In the genomic region with DNA sequence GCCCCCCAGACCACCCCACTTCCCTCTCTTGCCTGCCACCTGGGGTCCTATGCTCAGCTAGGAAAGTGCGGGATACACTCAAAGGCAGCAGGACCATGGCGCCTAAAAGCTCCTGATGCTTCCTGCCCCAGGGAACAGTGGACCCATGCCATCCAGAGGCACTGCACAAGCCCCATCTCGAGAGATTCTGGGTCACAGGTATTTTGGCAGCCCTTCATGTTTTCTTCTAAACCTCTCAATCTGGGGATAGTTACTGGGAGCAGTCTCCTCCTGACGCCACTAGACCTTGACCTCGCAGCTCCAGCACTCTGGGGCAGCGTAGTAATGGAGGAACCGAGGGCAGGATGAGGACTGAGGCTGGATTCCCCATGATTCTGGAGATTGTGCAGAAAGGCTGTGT, we compare ENCODE assay signal across 11 cellular contexts.
DNase-seq lines count a peak whose midpoint lies in the region; ATAC-seq and TF ChIP-seq lines count a peak whose summit lies in the region.
"Had no signal": no experiment of that assay in that cellular context is flagged by ENCODE, and none has a peak within 500 bp of the region (broad histone marks: within the 10 kb centered on the region; RNA-seq: fewer than 3 reads in every experiment).

No MANE protein-coding gene starts in this region.

- H3K36me3 ChIP-seq in endodermal cell (ENCODE audit: control insufficient read depth, insufficient read depth, low read length) (no peaks in the 10 kb centered on the region), sigmoid colon (no peaks in the 10 kb centered on the region)

- DNase-seq in AG04450 (ENCODE audit: low read depth, low spot score) (no peak), endodermal cell (no peak), sigmoid colon (no peak)
- DNase-seq: NCI-H146, occipital lobe had no signal

- H3K4me1 ChIP-seq in endodermal cell (ENCODE audit: control insufficient read depth, insufficient read depth, low read length) (peaks cover 25% of the 10 kb centered on the region), sigmoid colon (peaks cover 0 to 85% (median 69%) of the 10 kb centered on the region in 4 donors)

- H3K27ac ChIP-seq in AG04450 (ENCODE audit: low read depth, low read length) = peak overlapping the region; percentile 99
- no peak overlapping the region for H3K27ac ChIP-seq in endodermal cell (ENCODE audit: low read depth, low read length)
- peak overlapping the region; percentile 65 to 91 (median 74) for H3K27ac ChIP-seq in sigmoid colon

- POLR2A ChIA-PET in AG04450 (lab: Yijun Ruan, JAX) = no interaction called here

- H3K4me3 ChIP-seq in AG04450 (ENCODE audit: low read depth, low read length) (no peak overlapping the region), endodermal cell (ENCODE audit: low read length) (no peak overlapping the region), sigmoid colon (no peak overlapping the region)

- H3K4me3 Mint-ChIP-seq in IgD-negative memory B cell (peak overlapping the region in 1 of 4 donors; percentile 19), endodermal cell (no peak overlapping the region)

- H3K27me3 ChIP-seq in AG04450 (ENCODE audit: control insufficient read depth, insufficient read depth, low read length) (no peaks in the 10 kb centered on the region), endodermal cell (ENCODE audit: control insufficient read depth, insufficient read depth, low read length, poor library complexity, severe bottlenecking) (no peaks in the 10 kb centered on the region), sigmoid colon (no peaks in the 10 kb centered on the region)

- TF ChIP-seq EP300 in sigmoid colon (IDR thresholded peaks at IDR 0.05) = no peak

- H3K36me3 Mint-ChIP-seq in IgD-negative memory B cell (peaks cover 10% of the 10 kb centered on the region), endodermal cell (ENCODE audit: low read depth) (no peaks in the 10 kb centered on the region)

- H3K4me1 Mint-ChIP-seq in IgD-negative memory B cell = peaks cover 45 to 74% (median 48%) of the 10 kb centered on the region in 3 donors
- H3K4me1 Mint-ChIP-seq in endodermal cell = peaks cover 41% of the 10 kb centered on the region

- TF ChIP-seq CTCF in AG04450 (IDR thresholded peaks at IDR 0.05; ENCODE audit: low read depth, low read length) (no peak), endodermal cell (conservative IDR thresholded peaks at IDR 0.05) (no peak), sigmoid colon (IDR thresholded peaks at IDR 0.05) (no peak)

- H3K9me3 ChIP-seq in AG04450 (ENCODE audit: control insufficient read depth, insufficient read depth, low read length) = no peaks in the 10 kb centered on the region
- no peaks in the 10 kb centered on the region for H3K9me3 ChIP-seq in endodermal cell (ENCODE audit: control insufficient read depth, low read length)
- H3K9me3 ChIP-seq in sigmoid colon = no peaks in the 10 kb centered on the region

- CTCF ChIA-PET in AG04450 (lab: Charles Lee) = no interaction called here

- no peak for TF ChIP-seq POLR2A in sigmoid colon (IDR thresholded peaks at IDR 0.05)

- H3K27ac Mint-ChIP-seq in IgD-negative memory B cell (peak overlapping the region in 2 of 3 donors; percentile 47 to 85), endodermal cell (peak overlapping the region; percentile 7)
- H3K27ac Mint-ChIP-seq: activated CD4-positive, alpha-beta memory T cell treated with anti-CD3 and anti-CD28 coated beads, Interleukin-2, amount 10 ng/mL, durations not matched to agents 7 days and 5 days had no signal

- ATAC-seq in HG03039 (IDR thresholded peaks at IDR 0.05; ENCODE audit: unreplicated experiment) = no peak
- ATAC-seq in GM19455 (IDR thresholded peaks at IDR 0.05; ENCODE audit: unreplicated experiment) = no peak
- no peak for ATAC-seq in HG03565 (IDR thresholded peaks at IDR 0.05; ENCODE audit: unreplicated experiment)
- no peak for ATAC-seq in GM19452 (IDR thresholded peaks at IDR 0.05; ENCODE audit: unreplicated experiment)

- intact Hi-C loops in sigmoid colon (cut with DNase I) = no loop called here

- 92 to 94% methylated on average over 6 to 7 of the region's 7 CpGs for WGBS in endodermal cell (ENCODE audit: insufficient coverage in 1 of 2, insufficient read length in 1 of 2), 2 experiments
- 92 to 96% methylated on average over 7 of the region's 7 CpGs for WGBS in sigmoid colon, 2 donors

- H3K9me3 Mint-ChIP-seq in IgD-negative memory B cell (no peaks in the 10 kb centered on the region), endodermal cell (no peaks in the 10 kb centered on the region)

- no peaks in the 10 kb centered on the region for H3K27me3 Mint-ChIP-seq in IgD-negative memory B cell
- no peaks in the 10 kb centered on the region for H3K27me3 Mint-ChIP-seq in endodermal cell (ENCODE audit: insufficient read depth)

- no peak overlapping the region for H3K9ac ChIP-seq in endodermal cell (ENCODE audit: extremely low read depth, low read length, poor library complexity, severe bottlenecking)
